16 cellular contexts compared by ENCODE assay signal in the genomic region with DNA sequence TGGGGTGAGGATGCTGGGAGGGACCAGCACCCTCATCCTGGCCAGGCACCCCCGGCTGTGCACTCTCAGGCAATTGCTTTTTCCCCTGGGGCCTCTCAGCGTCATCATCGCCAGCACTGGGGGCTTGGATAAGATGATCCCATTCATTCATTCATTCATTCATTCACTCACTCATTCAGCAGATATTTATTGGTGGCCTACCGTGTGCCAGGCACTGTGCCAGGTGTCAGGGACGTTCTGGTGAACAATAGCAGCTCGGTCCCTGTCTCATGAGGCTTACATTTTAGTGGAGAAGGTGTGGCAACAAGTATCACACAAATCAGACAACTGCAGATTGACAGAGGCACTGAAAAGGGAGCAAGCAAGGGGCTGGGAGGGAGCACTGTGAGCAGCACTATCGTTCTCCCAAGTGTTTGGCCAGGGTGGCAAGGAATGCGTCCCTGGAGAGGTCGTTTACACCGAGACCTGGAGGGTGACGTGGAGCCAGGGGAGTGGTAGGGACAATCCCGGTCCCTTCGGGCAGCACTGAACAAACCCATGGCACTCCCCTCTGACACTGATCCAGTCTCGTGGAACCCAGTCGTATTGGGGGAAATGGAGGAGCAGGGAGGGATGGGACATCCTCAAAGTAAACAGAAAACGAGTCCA.
"Had no signal": no experiment of that assay in that cellular context is flagged by ENCODE, and none has a peak within 500 bp of the region (broad histone marks: within the 10 kb centered on the region; RNA-seq: fewer than 3 reads in every experiment).

No MANE protein-coding gene starts in this region.

- ATAC-seq: left lung had no signal

- H3K27ac ChIP-seq: breast epithelium, dorsolateral prefrontal cortex, left lung, parathyroid adenoma, thoracic aorta had no signal

- H3K9ac ChIP-seq: parathyroid adenoma had no signal

- H3K27ac Mint-ChIP-seq: activated B cell treated with CpG ODN at 0.5 μM for 24 hours had no signal

- DNase-seq: activated B cell treated with CpG ODN at 0.5 μM for 24 hours; activated CD4-positive, alpha-beta T cell treated with anti-CD3 and anti-CD28 coated beads, Interleukin-2, amount 50 U/mL, for 1 hour; activated gamma-delta T cell treated with Interleukin-2 at 50 U/mL for 16 hours; activated T-cell treated with anti-CD3 and anti-CD28 coated beads, Interleukin-2, amount 50 U/mL, for 4 hours; erythroblast; left lung; mammary epithelial cell; naive B cell; stimulated activated CD4-positive, alpha-beta T cell treated with anti-CD3 and anti-CD28 coated beads, Interleukin-12 subunit alpha, Interleukin-12 subunit beta, amount 100 ng/mL, for 4 hours; T-helper 2 cell had no signal

- H3K9me3 ChIP-seq: thoracic aorta had no signal

- H3K4me3 Mint-ChIP-seq: activated B cell treated with CpG ODN at 0.5 μM for 24 hours; activated T-cell treated with anti-CD3 and anti-CD28 coated beads, Interleukin-2, amount 50 U/mL, for 4 hours had no signal

- H3K9me3 Mint-ChIP-seq: activated B cell treated with CpG ODN at 0.5 μM for 24 hours; activated T-cell treated with anti-CD3 and anti-CD28 coated beads, Interleukin-2, amount 50 U/mL, for 4 hours had no signal

- H3K36me3 Mint-ChIP-seq: naive B cell had no signal

- H2AFZ ChIP-seq: parathyroid adenoma had no signal

- H3K4me1 Mint-ChIP-seq: activated B cell treated with CpG ODN at 0.5 μM for 24 hours, naive B cell had no signal

- H3K4me1 ChIP-seq: breast epithelium, left lung, parathyroid adenoma had no signal

- H3K79me2 ChIP-seq: parathyroid adenoma had no signal

- FAIRE-seq: TTC549, urothelium cell line had no signal

- H3K4me3 ChIP-seq: breast epithelium, dorsolateral prefrontal cortex, left lung, thoracic aorta had no signal

- H3K36me3 ChIP-seq: breast epithelium, left lung, thoracic aorta had no signal
